ENCODE assay signal across 17 cellular contexts in the genomic region with DNA sequence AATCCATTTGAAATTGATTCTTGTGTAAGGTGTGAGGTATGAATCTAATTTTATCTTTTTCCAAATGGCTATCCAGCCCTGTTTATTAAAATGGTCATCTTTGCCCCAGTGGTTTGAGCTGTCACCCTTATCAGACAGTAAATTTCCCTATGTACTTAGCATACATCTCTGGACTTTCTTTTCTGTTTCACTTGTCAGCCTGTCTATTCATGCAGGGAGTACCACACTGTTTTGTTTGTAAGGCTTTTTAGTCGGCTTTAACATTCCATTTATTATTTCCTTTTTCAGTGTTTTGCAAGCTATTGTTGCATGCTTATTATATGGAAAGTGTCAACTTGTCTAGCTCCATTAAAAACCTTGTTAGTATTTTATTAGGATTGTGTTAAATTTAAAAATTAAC.
DNase-seq lines count a peak whose midpoint lies in the region; ATAC-seq, FAIRE-seq and TF ChIP-seq lines count a peak whose summit lies in the region.
"Had no signal": no experiment of that assay in that cellular context is flagged by ENCODE, and none has a peak within 500 bp of the region (broad histone marks: within the 10 kb centered on the region; RNA-seq: fewer than 3 reads in every experiment).

No MANE protein-coding gene starts in this region.

- H3K9me3 ChIP-seq in right cardiac atrium (ENCODE audit: control insufficient read depth, low read length), result no peaks in the 10 kb centered on the region
- H3K9me3 ChIP-seq: BE2C, Caco-2, HAP-1 had no signal

- H3K4me3 ChIP-seq in right cardiac atrium (ENCODE audit: low read length), result no peak overlapping the region
- H3K4me3 ChIP-seq: HAP-1 had no signal

- ATAC-seq in stimulated activated naive CD8-positive, alpha-beta T cell treated with anti-CD3 and anti-CD28 coated beads, Interleukin-15, amount 100 ng/mL, for 72 hours, result peak; percentile 48
- no peak for ATAC-seq in stimulated activated naive CD8-positive, alpha-beta T cell treated with anti-CD3 and anti-CD28 coated beads, Interleukin-15, Interleukin-2, amounts not matched to agents 100 U/mL and 50 U/mL, for 24 hours
- ATAC-seq in HG03460 (IDR thresholded peaks at IDR 0.05; ENCODE audit: unreplicated experiment) (no peak), right cardiac atrium (no peak)

- H3K4me3 Mint-ChIP-seq in stimulated activated naive CD8-positive, alpha-beta T cell treated with anti-CD3 and anti-CD28 coated beads, Interleukin-15, amount 100 ng/mL, for 72 hours, result no peak overlapping the region
- no peak overlapping the region for H3K4me3 Mint-ChIP-seq in CD14-positive monocyte
- H3K4me3 Mint-ChIP-seq: CD4-positive, alpha-beta T cell had no signal

- H3K27ac ChIP-seq in right cardiac atrium (ENCODE audit: low read length), result no peak overlapping the region
- H3K27ac ChIP-seq: KMS-11 had no signal

- DNase-seq in stimulated activated naive CD8-positive, alpha-beta T cell treated with anti-CD3 and anti-CD28 coated beads, Interleukin-15, amount 100 ng/mL, for 72 hours, result no peak
- DNase-seq in stimulated activated naive CD8-positive, alpha-beta T cell treated with anti-CD3 and anti-CD28 coated beads, Interleukin-15, Interleukin-2, amounts not matched to agents 100 U/mL and 50 U/mL, for 24 hours, result no peak
- DNase-seq in GM19239 (ENCODE audit: insufficient read length, low spot score) (no peak), amniotic epithelial cell (ENCODE audit: low read depth) (peak; percentile 10), CD14-positive monocyte (ENCODE audit: low spot score) (no peak), right cardiac atrium (no peak)
- DNase-seq: ACHN; BE2C; C1 segment of cervical spinal cord; Caco-2; CD4-positive, alpha-beta T cell had no signal

- intact Hi-C loops in CD14-positive monocyte (cut with micrococcal nuclease) (no loop called here), right cardiac atrium (cut with DNase I) (no loop called here)

- no peaks in the 10 kb centered on the region for H3K36me3 Mint-ChIP-seq in CD14-positive monocyte

- H3K27me3 ChIP-seq in right cardiac atrium (ENCODE audit: control insufficient read depth, insufficient read depth), result no peaks in the 10 kb centered on the region
- H3K27me3 ChIP-seq: BE2C had no signal

- no peaks in the 10 kb centered on the region for H3K4me1 ChIP-seq in right cardiac atrium (ENCODE audit: control insufficient read depth, insufficient read depth, low read length)
- H3K4me1 ChIP-seq: BE2C, Caco-2 had no signal

- H3K9me3 Mint-ChIP-seq in stimulated activated naive CD8-positive, alpha-beta T cell treated with anti-CD3 and anti-CD28 coated beads, Interleukin-15, amount 100 ng/mL, for 72 hours, result no peaks in the 10 kb centered on the region
- H3K9me3 Mint-ChIP-seq in CD14-positive monocyte, result peaks cover 0 to 6% (median 0%) of the 10 kb centered on the region in 7 donors
- H3K9me3 Mint-ChIP-seq: CD4-positive, alpha-beta T cell had no signal

- 64% methylated on average over 1 of the region's 1 CpG for WGBS in right cardiac atrium

- TF ChIP-seq CTCF in CD14-positive monocyte (IDR thresholded peaks at IDR 0.05), result no peak

- no peaks in the 10 kb centered on the region for H3K27me3 Mint-ChIP-seq in stimulated activated naive CD8-positive, alpha-beta T cell treated with anti-CD3 and anti-CD28 coated beads, Interleukin-15, amount 100 ng/mL, for 72 hours
- no peaks in the 10 kb centered on the region for H3K27me3 Mint-ChIP-seq in CD14-positive monocyte (ENCODE audit: low read depth in 3 of 3)
- H3K27me3 Mint-ChIP-seq: CD4-positive, alpha-beta T cell had no signal

- FAIRE-seq in GM19239 (lab: Jason Lieb, UNC), result peak; percentile 75
- FAIRE-seq: D721Med, G401.6, GM12892 had no signal

- H3K4me1 Mint-ChIP-seq in stimulated activated naive CD8-positive, alpha-beta T cell treated with anti-CD3 and anti-CD28 coated beads, Interleukin-15, amount 100 ng/mL, for 72 hours, result peaks cover 5% of the 10 kb centered on the region
- H3K4me1 Mint-ChIP-seq in CD14-positive monocyte, result no peaks in the 10 kb centered on the region

- H3K27ac Mint-ChIP-seq in stimulated activated naive CD8-positive, alpha-beta T cell treated with anti-CD3 and anti-CD28 coated beads, Interleukin-15, amount 100 ng/mL, for 72 hours, result peak overlapping the region in 1 of 2 donors; percentile 42
- peak overlapping the region in 1 of 7 donors; percentile 17 for H3K27ac Mint-ChIP-seq in CD14-positive monocyte
- H3K27ac Mint-ChIP-seq: CD4-positive, alpha-beta T cell had no signal
